23 cellular contexts compared by ENCODE assay signal in genomic region chr16:57743886-57744645, GRCh38. TPM values are rescaled to one million over a fixed set of nuclear protein-coding genes. Genes with fewer than 3 reads are reported as not detected.
"Had no signal": no experiment of that assay in that cellular context is flagged by ENCODE, and none has a peak within 500 bp of the region (broad histone marks: within the 10 kb centered on the region; RNA-seq: fewer than 3 reads in every experiment).

No MANE protein-coding gene starts in this region.

- H3K4me3 ChIP-seq: left lung had no signal

- H3K27me3 ChIP-seq: left lung had no signal

- H3K36me3 Mint-ChIP-seq: natural killer cell had no signal

- ATAC-seq: activated naive CD8-positive, alpha-beta T cell treated with anti-CD3 and anti-CD28 coated beads, Interleukin-2, amount 50 U/mL, for 24 hours; activated T-cell treated with anti-CD3 and anti-CD28 coated beads, Interleukin-2, amount 50 U/mL, for 72 hours; left lung; natural killer cell; sciatic nerve; stimulated activated naive B cell treated with anti-CD40 and anti-IgM and Interleukin-4, amounts not matched to agents 10 μg/mL and 1 μg/mL and 100 μg/mL, for 72 hours had no signal

- H3K9me3 ChIP-seq: left lung had no signal

- FAIRE-seq: endometrium, small intestine had no signal

- DNase-seq: activated CD4-positive, alpha-beta memory T cell treated with anti-CD3 and anti-CD28 coated beads, Interleukin-2, amount 10 ng/mL, durations not matched to agents 7 days and 5 days; activated CD4-positive, alpha-beta T cell treated with anti-CD3 and anti-CD28 coated beads for 48 hours; activated effector memory CD4-positive, alpha-beta T cell treated with Interleukin-2 at 50 U/mL for 16 hours; activated naive CD4-positive, alpha-beta T cell treated with anti-CD3 and anti-CD28 coated beads, Interleukin-2, amount 50 U/mL, for 16 hours; activated naive CD8-positive, alpha-beta T cell treated with anti-CD3 and anti-CD28 coated beads, Interleukin-2, amount 50 U/mL, for 24 hours; activated T-cell treated with anti-CD3 and anti-CD28 coated beads, Interleukin-2, amount 50 U/mL, for 72 hours; effector CD4-positive, alpha-beta T cell; foreskin fibroblast; mammary epithelial cell; midbrain; natural killer cell; small intestine; stimulated activated CD4-positive, alpha-beta T cell treated with anti-CD3 and anti-CD28 coated beads, Interleukin-15, amount 100 ng/mL, for 24 hours; stimulated activated CD8-positive, alpha-beta memory T cell treated with anti-CD3 and anti-CD28 coated beads, Interleukin-4, amount 100 ng/mL, for 48 hours; stimulated activated naive B cell treated with anti-CD40 and anti-IgM and Interleukin-4, amounts not matched to agents 10 μg/mL and 1 μg/mL and 100 μg/mL, for 72 hours had no signal

- H3K4me1 ChIP-seq: left lung had no signal

- H3K27ac ChIP-seq: left lung had no signal

- H3K4me1 Mint-ChIP-seq: activated CD4-positive, alpha-beta memory T cell treated with anti-CD3 and anti-CD28 coated beads, Interleukin-2, amount 10 ng/mL, durations not matched to agents 7 days and 5 days; activated naive CD8-positive, alpha-beta T cell treated with anti-CD3 and anti-CD28 coated beads, Interleukin-2, amount 50 U/mL, for 24 hours; stimulated activated naive B cell treated with anti-CD40 and anti-IgM and Interleukin-4, amounts not matched to agents 10 μg/mL and 1 μg/mL and 100 μg/mL, for 72 hours had no signal

- H3K4me3 Mint-ChIP-seq: activated CD4-positive, alpha-beta memory T cell treated with anti-CD3 and anti-CD28 coated beads, Interleukin-2, amount 10 ng/mL, durations not matched to agents 7 days and 5 days; activated naive CD8-positive, alpha-beta T cell treated with anti-CD3 and anti-CD28 coated beads, Interleukin-2, amount 50 U/mL, for 24 hours; activated T-cell treated with anti-CD3 and anti-CD28 coated beads, Interleukin-2, amount 50 U/mL, for 72 hours; dendritic cell treated with granulocyte-macrophage colony-stimulating factor and Interleukin-4, amounts not matched to agents 40 ng/mL and 50 ng/mL, for 4 days; natural killer cell; stimulated activated naive B cell treated with anti-CD40 and anti-IgM and Interleukin-4, amounts not matched to agents 10 μg/mL and 1 μg/mL and 100 μg/mL, for 72 hours; T-helper 1 cell treated with Interleukin-12 subunit alpha and Interleukin-12 subunit beta and Interleukin-4 antibody, amounts not matched to agents 30 μg/mL and 1 μg/mL, for 36 hours; type B pancreatic cell had no signal

- H3K27ac Mint-ChIP-seq: activated CD4-positive, alpha-beta memory T cell treated with anti-CD3 and anti-CD28 coated beads, Interleukin-2, amount 10 ng/mL, durations not matched to agents 7 days and 5 days; activated naive CD8-positive, alpha-beta T cell treated with anti-CD3 and anti-CD28 coated beads, Interleukin-2, amount 50 U/mL, for 24 hours; activated T-cell treated with anti-CD3 and anti-CD28 coated beads, Interleukin-2, amount 50 U/mL, for 72 hours; dendritic cell treated with granulocyte-macrophage colony-stimulating factor and Interleukin-4, amounts not matched to agents 40 ng/mL and 50 ng/mL, for 4 days; natural killer cell; stimulated activated naive B cell treated with anti-CD40 and anti-IgM and Interleukin-4, amounts not matched to agents 10 μg/mL and 1 μg/mL and 100 μg/mL, for 72 hours; T-helper 1 cell treated with Interleukin-12 subunit alpha and Interleukin-12 subunit beta and Interleukin-4 antibody, amounts not matched to agents 30 μg/mL and 1 μg/mL, for 36 hours; type B pancreatic cell had no signal

- H3K27me3 Mint-ChIP-seq: activated CD4-positive, alpha-beta memory T cell treated with anti-CD3 and anti-CD28 coated beads, Interleukin-2, amount 10 ng/mL, durations not matched to agents 7 days and 5 days; activated naive CD8-positive, alpha-beta T cell treated with anti-CD3 and anti-CD28 coated beads, Interleukin-2, amount 50 U/mL, for 24 hours; dendritic cell treated with granulocyte-macrophage colony-stimulating factor and Interleukin-4, amounts not matched to agents 40 ng/mL and 50 ng/mL, for 4 days; stimulated activated naive B cell treated with anti-CD40 and anti-IgM and Interleukin-4, amounts not matched to agents 10 μg/mL and 1 μg/mL and 100 μg/mL, for 72 hours; type B pancreatic cell had no signal

- H3K9me3 Mint-ChIP-seq: activated CD4-positive, alpha-beta memory T cell treated with anti-CD3 and anti-CD28 coated beads, Interleukin-2, amount 10 ng/mL, durations not matched to agents 7 days and 5 days; activated naive CD8-positive, alpha-beta T cell treated with anti-CD3 and anti-CD28 coated beads, Interleukin-2, amount 50 U/mL, for 24 hours; activated T-cell treated with anti-CD3 and anti-CD28 coated beads, Interleukin-2, amount 50 U/mL, for 72 hours; dendritic cell treated with granulocyte-macrophage colony-stimulating factor and Interleukin-4, amounts not matched to agents 40 ng/mL and 50 ng/mL, for 4 days; natural killer cell; stimulated activated naive B cell treated with anti-CD40 and anti-IgM and Interleukin-4, amounts not matched to agents 10 μg/mL and 1 μg/mL and 100 μg/mL, for 72 hours; T-helper 1 cell treated with Interleukin-12 subunit alpha and Interleukin-12 subunit beta and Interleukin-4 antibody, amounts not matched to agents 30 μg/mL and 1 μg/mL, for 36 hours; type B pancreatic cell had no signal

RNA-seq across cellular contexts. Expression of gene DRC7, which starts 49.5 kb away (rescaled TPM):
- total RNA-seq: activated CD4-positive, alpha-beta memory T cell treated with anti-CD3 and anti-CD28 coated beads, Interleukin-2, amount 10 ng/mL, durations not matched to agents 7 days and 5 days; epithelial cell of proximal tubule; fibroblast of lung; mammary epithelial cell; sciatic nerve had no signal
- polyA plus RNA-seq: fibroblast of lung, small intestine had no signal

RNA-seq across cellular contexts. Expression of gene KIFC3, which starts 58.2 kb away (rescaled TPM):
- total RNA-seq: activated CD4-positive, alpha-beta memory T cell treated with anti-CD3 and anti-CD28 coated beads, Interleukin-2, amount 10 ng/mL, durations not matched to agents 7 days and 5 days had no signal
